ENCODE assay signal across 13 cellular contexts in the genomic region with DNA sequence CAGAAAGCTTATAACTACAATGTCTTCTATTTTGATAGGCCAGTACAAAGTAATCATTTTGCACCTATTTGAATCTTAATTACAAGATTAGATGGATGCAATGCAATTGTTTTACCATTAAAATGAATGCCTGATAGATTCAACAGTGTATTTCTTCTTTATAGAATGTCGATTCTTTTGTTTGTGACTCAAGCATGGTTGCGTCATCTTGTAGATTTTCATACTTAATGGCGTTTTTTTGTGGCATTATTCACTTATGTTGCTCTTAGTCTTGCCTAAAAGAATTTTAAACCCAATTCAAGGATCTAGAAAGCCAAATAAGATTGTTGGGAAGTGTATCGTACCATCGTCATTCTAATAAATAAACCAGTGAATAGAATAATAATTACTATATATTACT. TPM values are rescaled to one million over a fixed set of nuclear protein-coding genes. Genes with fewer than 3 reads are reported as not detected.
DNase-seq lines count a peak whose midpoint lies in the region; ATAC-seq and TF ChIP-seq lines count a peak whose summit lies in the region.
"Had no signal": no experiment of that assay in that cellular context is flagged by ENCODE, and none has a peak within 500 bp of the region (broad histone marks: within the 10 kb centered on the region; RNA-seq: fewer than 3 reads in every experiment).

No MANE protein-coding gene starts in this region.

- H3K4me3 ChIP-seq in ACC112 (ENCODE audit: low read depth, low read length) (peak overlapping the region; percentile 52), fibroblast of mammary gland (ENCODE audit: control insufficient read depth, low read depth, low read length) (no peak overlapping the region), coronary artery (no peak overlapping the region)

- DNase-seq in EL = peak; percentile 46
- DNase-seq in fibroblast of mammary gland (ENCODE audit: low read depth) = peak; percentile 78
- no peak for DNase-seq in SW480 (ENCODE audit: low spot score)
- DNase-seq in activated effector memory CD4-positive, alpha-beta T cell treated with anti-CD3 and anti-CD28 coated beads, Interleukin-2, amount 50 U/mL, for 16 hours = no peak
- no peak for DNase-seq in coronary artery (ENCODE audit: low spot score)
- DNase-seq: NCI-H82; stimulated activated naive CD8-positive, alpha-beta T cell treated with anti-CD3 and anti-CD28 coated beads, Interleukin-15, Interleukin-2, amounts not matched to agents 100 U/mL and 50 U/mL, for 24 hours had no signal

- ATAC-seq in activated T-helper 17 cell treated with anti-CD3 and anti-CD28 coated beads, Interleukin-2, amount 50 U/mL, for 72 hours (replicated peaks) = no peak
- no peak for ATAC-seq in GM21528 (IDR thresholded peaks at IDR 0.05; ENCODE audit: low FRiP score, unreplicated experiment)
- ATAC-seq: Right ventricle myocardium inferior; sciatic nerve; stimulated activated naive CD8-positive, alpha-beta T cell treated with anti-CD3 and anti-CD28 coated beads, Interleukin-15, Interleukin-2, amounts not matched to agents 100 U/mL and 50 U/mL, for 24 hours had no signal

- H3K27ac ChIP-seq in ACC112 (ENCODE audit: low read depth, low read length) (peak overlapping the region; percentile 96), coronary artery (no peak overlapping the region)
- H3K27ac ChIP-seq: C4-2B had no signal

- H3K4me1 Mint-ChIP-seq in activated T-helper 17 cell treated with anti-CD3 and anti-CD28 coated beads, Interleukin-2, amount 50 U/mL, for 72 hours = peaks cover 14% of the 10 kb centered on the region

- no peaks in the 10 kb centered on the region for H3K27me3 ChIP-seq in ACC112 (ENCODE audit: insufficient read depth, low read length)

- H3K36me3 Mint-ChIP-seq in activated T-helper 17 cell treated with anti-CD3 and anti-CD28 coated beads, Interleukin-2, amount 50 U/mL, for 72 hours (ENCODE audit: low read depth) = peaks cover 10% of the 10 kb centered on the region

- no peaks in the 10 kb centered on the region for H3K9me3 Mint-ChIP-seq in activated T-helper 17 cell treated with anti-CD3 and anti-CD28 coated beads, Interleukin-2, amount 50 U/mL, for 72 hours

- no peaks in the 10 kb centered on the region for H3K27me3 Mint-ChIP-seq in activated T-helper 17 cell treated with anti-CD3 and anti-CD28 coated beads, Interleukin-2, amount 50 U/mL, for 72 hours

- H2AFZ ChIP-seq in ACC112 (ENCODE audit: low read length, unreplicated experiment) = no peak overlapping the region

- H3K4me1 ChIP-seq in ACC112 (ENCODE audit: control insufficient read depth, insufficient read depth, low read length, unreplicated experiment) = peaks cover 66% of the 10 kb centered on the region

- TF ChIP-seq CTCF in fibroblast of mammary gland (conservative IDR thresholded peaks at IDR 0.05; ENCODE audit: control insufficient read depth, insufficient read depth, low read depth, low read length) (no peak), coronary artery (IDR thresholded peaks at IDR 0.05) (no peak)

- peaks cover 25% of the 10 kb centered on the region for H3K36me3 ChIP-seq in ACC112 (ENCODE audit: insufficient read depth, low read length)

- H3K79me2 ChIP-seq in ACC112 (ENCODE audit: control insufficient read depth, insufficient read depth, low read length, unreplicated experiment) = peaks cover 76% of the 10 kb centered on the region

- peak overlapping the region; percentile 83 for H3K4me3 Mint-ChIP-seq in activated T-helper 17 cell treated with anti-CD3 and anti-CD28 coated beads, Interleukin-2, amount 50 U/mL, for 72 hours

- peak overlapping the region; percentile 78 for H3K27ac Mint-ChIP-seq in activated T-helper 17 cell treated with anti-CD3 and anti-CD28 coated beads, Interleukin-2, amount 50 U/mL, for 72 hours

RNA-seq across cellular contexts. Expression of gene ZBTB38, which starts 21.4 kb away (rescaled TPM):
- 10 to 100 TPM; 33.3 to 45.6 TPM for total RNA-seq in activated T-helper 17 cell treated with anti-CD3 and anti-CD28 coated beads, Interleukin-2, amount 50 U/mL, for 72 hours

Comparison
In these comparisons a context has a peak if more than half of its experiments do, and no peak if none do; other contexts are left out.
1. DNase-seq: peak in EL (single experiment) and fibroblast of mammary gland (single experiment); none in SW480 (single experiment), activated effector memory CD4-positive, alpha-beta T cell treated with anti-CD3 and anti-CD28 coated beads, Interleukin-2, amount 50 U/mL, for 16 hours (single experiment) and coronary artery (single experiment).